Comparison of ENCODE assay signal across 22 cellular contexts in genomic region chr10:31151301-31151700, GRCh38.
"Had no signal": no experiment of that assay in that cellular context is flagged by ENCODE, and none has a peak within 500 bp of the region (broad histone marks: within the 10 kb centered on the region; RNA-seq: fewer than 3 reads in every experiment).

No MANE protein-coding gene starts in this region.

- H3K4me3 ChIP-seq: hepatocyte, lung, spleen, tibial nerve, upper lobe of right lung had no signal

- ATAC-seq: effector memory CD8-positive, alpha-beta T cell; left cardiac atrium; left ventricle myocardium superior; naive thymus-derived CD4-positive, alpha-beta T cell; sciatic nerve; stimulated activated memory B cell treated with anti-CD40 and anti-IgM and Interleukin-4, amounts not matched to agents 10 μg/mL and 1 μg/mL and 100 μg/mL, for 72 hours; upper lobe of right lung had no signal

- H3K4me1 Mint-ChIP-seq: stimulated activated memory B cell treated with anti-CD40 and anti-IgM and Interleukin-4, amounts not matched to agents 10 μg/mL and 1 μg/mL and 100 μg/mL, for 72 hours had no signal

- H3K9me3 ChIP-seq: neutrophil, spleen, tibial nerve, upper lobe of right lung had no signal

- H2AFZ ChIP-seq: hepatocyte had no signal

- H3K79me2 ChIP-seq: hepatocyte had no signal

- H3K9me3 Mint-ChIP-seq: dendritic cell treated with granulocyte-macrophage colony-stimulating factor and Interleukin-4, amounts not matched to agents 40 ng/mL and 50 ng/mL, for 4 days; effector memory CD8-positive, alpha-beta T cell; stimulated activated naive CD8-positive, alpha-beta T cell treated with anti-CD3 and anti-CD28 coated beads, Interleukin-15, Interleukin-2, amounts not matched to agents 100 ng/mL and 50 ng/mL, for 24 hours had no signal

- H3K27ac Mint-ChIP-seq: dendritic cell treated with granulocyte-macrophage colony-stimulating factor and Interleukin-4, amounts not matched to agents 40 ng/mL and 50 ng/mL, for 4 days; effector memory CD8-positive, alpha-beta T cell; naive thymus-derived CD4-positive, alpha-beta T cell; stimulated activated memory B cell treated with anti-CD40 and anti-IgM and Interleukin-4, amounts not matched to agents 10 μg/mL and 1 μg/mL and 100 μg/mL, for 72 hours; stimulated activated naive CD8-positive, alpha-beta T cell treated with anti-CD3 and anti-CD28 coated beads, Interleukin-15, Interleukin-2, amounts not matched to agents 100 ng/mL and 50 ng/mL, for 24 hours had no signal

- H3K36me3 Mint-ChIP-seq: stimulated activated memory B cell treated with anti-CD40 and anti-IgM and Interleukin-4, amounts not matched to agents 10 μg/mL and 1 μg/mL and 100 μg/mL, for 72 hours had no signal

- H3K27ac ChIP-seq: hepatocyte, neutrophil, spleen, upper lobe of right lung had no signal

- H3K27me3 ChIP-seq: hepatocyte, neutrophil, tibial nerve, upper lobe of right lung had no signal

- DNase-seq: effector memory CD8-positive, alpha-beta T cell; foreskin melanocyte; head of caudate nucleus; kidney; left cardiac atrium; left ventricle myocardium superior; mesenchymal stem cell; naive thymus-derived CD4-positive, alpha-beta T cell; posterior cingulate gyrus; spleen; stimulated activated CD4-positive, alpha-beta T cell treated with anti-CD3 and anti-CD28 coated beads, Interleukin-15, amount 100 ng/mL, for 24 hours; stimulated activated CD4-positive, alpha-beta T cell treated with anti-CD3 and anti-CD28 coated beads, Interleukin-1b, Interleukin-23, amount 100 ng/mL, for 48 hours; stimulated activated CD4-positive, alpha-beta T cell treated with anti-CD3 and anti-CD28 coated beads, Interleukin-4, amount 100 ng/mL, for 24 hours; upper lobe of right lung had no signal

- H3K4me2 ChIP-seq: hepatocyte had no signal

- H3K4me3 Mint-ChIP-seq: dendritic cell treated with granulocyte-macrophage colony-stimulating factor and Interleukin-4, amounts not matched to agents 40 ng/mL and 50 ng/mL, for 4 days; effector memory CD8-positive, alpha-beta T cell; naive thymus-derived CD4-positive, alpha-beta T cell; stimulated activated memory B cell treated with anti-CD40 and anti-IgM and Interleukin-4, amounts not matched to agents 10 μg/mL and 1 μg/mL and 100 μg/mL, for 72 hours; stimulated activated naive CD8-positive, alpha-beta T cell treated with anti-CD3 and anti-CD28 coated beads, Interleukin-15, Interleukin-2, amounts not matched to agents 100 ng/mL and 50 ng/mL, for 24 hours had no signal

- H3K36me3 ChIP-seq: neutrophil, spleen, tibial nerve, upper lobe of right lung had no signal
